ENCODE assay signal across 9 cellular contexts in genomic region chr5:77239126-77239741, GRCh38. TPM values are rescaled to one million over a fixed set of nuclear protein-coding genes. Genes with fewer than 3 reads are reported as not detected.
DNase-seq lines count a peak whose midpoint lies in the region; ATAC-seq and TF ChIP-seq lines count a peak whose summit lies in the region.
"Had no signal": no experiment of that assay in that cellular context is flagged by ENCODE, and none has a peak within 500 bp of the region (broad histone marks: within the 10 kb centered on the region; RNA-seq: fewer than 3 reads in every experiment).

No MANE protein-coding gene starts in this region.

- DNase-seq in COLO829 (ENCODE audit: low spot score) (peak; percentile 8), WERI-Rb-1 (peak; percentile 24), left lung (no peak), OCI-M2 (lab: John Stamatoyannopoulos, UW; ENCODE audit: unreplicated experiment) (no peak), lower leg skin (ENCODE audit: low spot score in 2 of 2) (no peak), anterior cingulate cortex (lab: John Stamatoyannopoulos, UW) (no peak)
- DNase-seq in activated naive CD4-positive, alpha-beta T cell treated with Interleukin-2 at 50 U/mL for 16 hours = no peak
- DNase-seq: NCI-H2227 treated with DMSO at 0.1 percent for 48 hours had no signal

- no peaks in the 10 kb centered on the region for H3K36me3 ChIP-seq in HEK293 (ENCODE audit: control insufficient read depth in 2 of 2, insufficient read depth in 1 of 2, low read length in 2 of 2)
- H3K36me3 ChIP-seq in WERI-Rb-1 = no peaks in the 10 kb centered on the region
- H3K36me3 ChIP-seq in left lung = no peaks in the 10 kb centered on the region

- TF ChIP-seq CTCF in HEK293 (tag by site-specific recombination; IDR thresholded peaks at IDR 0.05) = no peak
- TF ChIP-seq CTCF in WERI-Rb-1 (IDR thresholded peaks at IDR 0.05; ENCODE audit: low read depth, low read length) = peak; percentile 26; the same call in 1 of the 2 replicates
- TF ChIP-seq CTCF in left lung (IDR thresholded peaks at IDR 0.05) = peak in 1 of 2 donors; percentile 27
- TF ChIP-seq CTCF in lower leg skin (IDR thresholded peaks at IDR 0.05) = no peak

- WGBS in lower leg skin, 2 donors = 68 to 71% methylated on average over 3 of the region's 3 CpGs

- peak; percentile 36 for ATAC-seq in left lung

- TF ChIP-seq POLR2A in lower leg skin (IDR thresholded peaks at IDR 0.05) = no peak

- intact Hi-C loops in left lung (cut with DNase I) = no loop called here
- intact Hi-C loops in lower leg skin (cut with DNase I; ENCODE audit: low total_unique reads) = no loop called here

- H3K4me1 ChIP-seq in HEK293 (ENCODE audit: control insufficient read depth, insufficient read depth, low read length) = peaks cover 5% of the 10 kb centered on the region
- H3K4me1 ChIP-seq in left lung = no peaks in the 10 kb centered on the region

- H3K9me3 ChIP-seq in HEK293 (ENCODE audit: control insufficient read depth, insufficient read depth, low read depth, low read length) = no peaks in the 10 kb centered on the region
- H3K9me3 ChIP-seq in WERI-Rb-1 (ENCODE audit: severe bottlenecking) = no peaks in the 10 kb centered on the region
- no peaks in the 10 kb centered on the region for H3K9me3 ChIP-seq in left lung

- CTCF ChIA-PET in HEK293 (lab: Yijun Ruan, JAX) = interaction anchor here (0.6 to 1.3 kb wide), 6 partner anchors 57 to 1381 kb away, joined by 3 to 5 read pairs (median 3); no protein-coding TSS in a partner anchor

- POLR2A ChIA-PET in HEK293 (lab: Yijun Ruan, JAX) = no interaction called here

- H3K27ac ChIP-seq in HEK293 (ENCODE audit: extremely low read depth, low read depth, low read length) (no peak overlapping the region), WERI-Rb-1 (no peak overlapping the region), left lung (no peak overlapping the region)

- H3K4me3 ChIP-seq in HEK293 (ENCODE audit: low read depth, low read length) (no peak overlapping the region), WERI-Rb-1 (ENCODE audit: low read depth, low read length) (no peak overlapping the region), left lung (no peak overlapping the region), lower leg skin (ENCODE audit: low read depth, poor library complexity, severe bottlenecking) (no peak overlapping the region)

- H3K27me3 ChIP-seq in WERI-Rb-1 (ENCODE audit: insufficient read depth, low read depth, severe bottlenecking) (no peaks in the 10 kb centered on the region), left lung (no peaks in the 10 kb centered on the region)

TF ChIP-seq in HEK293, 187 proteins besides CTCF, POLR2A, EP300 and RAD21:
- peak; percentile 46 for TF ChIP-seq SETDB1 (IDR thresholded peaks at IDR 0.05; ENCODE audit: insufficient read length, low read length)
- TF ChIP-seq, protein P1, sequence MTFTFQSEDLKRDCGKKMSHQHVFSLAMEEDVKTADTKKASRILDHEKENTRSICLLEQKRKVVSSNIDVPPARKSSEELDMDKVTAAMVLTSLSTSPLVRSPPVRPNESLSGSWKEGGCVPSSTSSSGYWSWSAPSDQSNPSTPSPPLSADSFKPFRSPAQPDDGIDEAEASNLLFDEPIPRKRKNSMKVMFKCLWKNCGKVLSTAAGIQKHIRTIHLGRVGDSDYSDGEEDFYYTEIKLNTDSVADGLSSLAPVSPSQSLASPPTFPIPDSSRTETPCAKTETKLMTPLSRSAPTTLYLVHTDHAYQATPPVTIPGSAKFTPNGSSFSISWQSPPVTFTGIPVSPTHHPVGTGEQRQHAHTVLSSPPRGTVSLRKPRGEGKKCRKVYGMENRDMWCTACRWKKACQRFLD (tag by site-specific recombination; IDR thresholded peaks at IDR 0.05) = no peak

RNA-seq across cellular contexts. Expression of gene PDE8B, which starts 28.8 kb away (rescaled TPM):
- 1 to 10 TPM; 3.3 to 3.6 TPM for total RNA-seq in left lung
- 1 to 10 TPM; 2.3 to 4.5 (median 2.6) TPM for total RNA-seq in lower leg skin

Comparison
In these comparisons a context has a peak if more than half of its experiments do, and no peak if none do; other contexts are left out.
1. DNase-seq: peak in COLO829 (single experiment) and WERI-Rb-1 (single experiment); none in left lung (0 of 2), OCI-M2 (single experiment), lower leg skin (0 of 2), activated naive CD4-positive, alpha-beta T cell treated with Interleukin-2 at 50 U/mL for 16 hours (single experiment) and anterior cingulate cortex (0 of 58).